Comparison of ENCODE assay signal across 15 cellular contexts in genomic region chr7:20033621-20034200, GRCh38.
DNase-seq lines count a peak whose midpoint lies in the region; TF ChIP-seq lines count a peak whose summit lies in the region.
"Had no signal": no experiment of that assay in that cellular context is flagged by ENCODE, and none has a peak within 500 bp of the region (broad histone marks: within the 10 kb centered on the region; RNA-seq: fewer than 3 reads in every experiment).

No MANE protein-coding gene starts in this region.

- in situ Hi-C loops in GM13977 (cut with MboI; ENCODE audit: low pct_unique_long_range_greater_than_20kb, low sequenced_read_pairs, unreplicated experiment) = no loop called here

- H3K4me1 ChIP-seq in OCI-LY1 (ENCODE audit: insufficient read depth, low read length, severe bottlenecking) (peaks cover 28% of the 10 kb centered on the region), osteoblast (ENCODE audit: insufficient read depth, low read length) (peaks cover 43% of the 10 kb centered on the region)
- H3K4me1 ChIP-seq: Caco-2 had no signal

- 0 out of 2 replicates have a peak overlapping the region, but pooled peaks have one; percentile 4 for H3K4me2 ChIP-seq in OCI-LY1 (ENCODE audit: low read length)
- H3K4me2 ChIP-seq in osteoblast (ENCODE audit: insufficient read depth, low read length) = peak overlapping the region; percentile 68

- H4K20me1 ChIP-seq in OCI-LY1 (ENCODE audit: insufficient read depth, low read length) (no peaks in the 10 kb centered on the region), osteoblast (ENCODE audit: insufficient read depth, low read length) (no peaks in the 10 kb centered on the region)

- H3K9me2 ChIP-seq in OCI-LY1 (ENCODE audit: low read depth, low read length) = no peaks in the 10 kb centered on the region

- TF ChIP-seq CTCF in OCI-LY1 (IDR thresholded peaks at IDR 0.05; ENCODE audit: low read length) = no peak
- no peak for TF ChIP-seq CTCF in osteoblast (IDR thresholded peaks at IDR 0.05; ENCODE audit: extremely low read depth, low read depth, low read length)
- TF ChIP-seq CTCF in GM13977 (IDR thresholded peaks at IDR 0.05; ENCODE audit: extremely low read depth, insufficient read depth, missing control alignments) = no peak

- H3K27me3 ChIP-seq in OCI-LY1 (ENCODE audit: insufficient read depth, low read length) (no peaks in the 10 kb centered on the region), osteoblast (ENCODE audit: insufficient read depth, low read length) (no peaks in the 10 kb centered on the region), MG63 (no peaks in the 10 kb centered on the region)

- no peaks in the 10 kb centered on the region for H3F3A ChIP-seq in OCI-LY1 (ENCODE audit: insufficient read depth, low read length)

- no peak overlapping the region for H3K4me3 ChIP-seq in OCI-LY1 (ENCODE audit: low read depth, low read length, poor library complexity, severe bottlenecking)
- H3K4me3 ChIP-seq in osteoblast (ENCODE audit: insufficient read depth, low read length) = peak overlapping the region; percentile 23
- no peak overlapping the region for H3K4me3 ChIP-seq in MG63

- H3K9ac ChIP-seq in OCI-LY1 (ENCODE audit: low read length) = no peak overlapping the region

- DNase-seq in Daoy (ENCODE audit: low read depth) (peak; percentile 25), fibroblast of gingiva (ENCODE audit: low read depth) (peak; percentile 97), osteoblast (ENCODE audit: insufficient read length, low spot score, missing footprints) (no peak), amygdala (lab: John Stamatoyannopoulos, UW) (no peak), GM13977 (ENCODE audit: low spot score) (no peak), MG63 (no peak)
- no peak for DNase-seq in activated CD4-positive, alpha-beta T cell treated with anti-CD3 and anti-CD28 coated beads, Interleukin-2, amount 50 U/mL, for 4 hours
- DNase-seq: aorta; Caco-2; effector memory CD8-positive, alpha-beta T cell; GOT3; NCI-H510A treated with DMSO at 0.1 percent for 48 hours; SHP77 treated with DMSO at 0.1 percent for 48 hours; WERI-Rb-1 had no signal

- H3K79me2 ChIP-seq in OCI-LY1 (ENCODE audit: insufficient read depth, low read length) (no peaks in the 10 kb centered on the region), osteoblast (ENCODE audit: insufficient read depth, low read length) (no peaks in the 10 kb centered on the region)

- H3K9me3 ChIP-seq in OCI-LY1 (ENCODE audit: low read length) (no peaks in the 10 kb centered on the region), osteoblast (ENCODE audit: low read depth, low read length) (no peaks in the 10 kb centered on the region), MG63 (no peaks in the 10 kb centered on the region)

- no peak overlapping the region for H3K27ac ChIP-seq in OCI-LY1 (ENCODE audit: low read depth, low read length, poor library complexity, severe bottlenecking)
- peak overlapping the region; percentile 96 for H3K27ac ChIP-seq in osteoblast (ENCODE audit: low read depth, low read length)
- H3K27ac ChIP-seq: WERI-Rb-1 had no signal

- no peaks in the 10 kb centered on the region for H3K36me3 ChIP-seq in OCI-LY1 (ENCODE audit: insufficient read depth, low read length)
- no peaks in the 10 kb centered on the region for H3K36me3 ChIP-seq in osteoblast (ENCODE audit: insufficient read depth, low read length)
- no peaks in the 10 kb centered on the region for H3K36me3 ChIP-seq in MG63
- H3K36me3 ChIP-seq: WERI-Rb-1 had no signal

- H2AFZ ChIP-seq in OCI-LY1 (ENCODE audit: low read length) = no peak overlapping the region
- no peak overlapping the region for H2AFZ ChIP-seq in osteoblast (ENCODE audit: low read length)

Comparison
In these comparisons a context has a peak if more than half of its experiments do, and no peak if none do; other contexts are left out.
1. DNase-seq: peak in Daoy (single experiment) and fibroblast of gingiva (single experiment); none in osteoblast (single experiment), amygdala (0 of 56), activated CD4-positive, alpha-beta T cell treated with anti-CD3 and anti-CD28 coated beads, Interleukin-2, amount 50 U/mL, for 4 hours (0 of 2), GM13977 (single experiment) and MG63 (single experiment).